8 cellular contexts compared by ENCODE assay signal in genomic region chr15:51751687-51752683, GRCh38. TPM values are rescaled to one million over a fixed set of nuclear protein-coding genes. Genes with fewer than 3 reads are reported as not detected.
DNase-seq lines count a peak whose midpoint lies in the region; ATAC-seq and TF ChIP-seq lines count a peak whose summit lies in the region.

No MANE protein-coding gene starts in this region.

- DNase-seq in AML-193 (lab: John Stamatoyannopoulos, UW) (peak; percentile 5 to 6), Peyer's patch (peak; percentile 53 to 56 (median 55)), left colon (peak in 1 of 2 donors; percentile 52), activated gamma-delta T cell treated with Interleukin-2 at 50 U/mL for 16 hours (no peak)
- DNase-seq in central memory CD8-positive, alpha-beta T cell (ENCODE audit: low spot score in 2 of 2), result no peak
- peak in 1 of 2 donors; percentile 18 for DNase-seq in stimulated activated naive CD8-positive, alpha-beta T cell treated with anti-CD3 and anti-CD28 coated beads, Interleukin-15, amount 100 ng/mL, for 72 hours

- peaks cover 32% of the 10 kb centered on the region for H3K4me1 Mint-ChIP-seq in central memory CD8-positive, alpha-beta T cell
- peaks cover 41% of the 10 kb centered on the region for H3K4me1 Mint-ChIP-seq in stimulated activated naive CD8-positive, alpha-beta T cell treated with anti-CD3 and anti-CD28 coated beads, Interleukin-15, amount 100 ng/mL, for 72 hours

- H3K4me3 ChIP-seq in Peyer's patch, result peak overlapping the region; percentile 81 to 97 (median 85)

- no peaks in the 10 kb centered on the region for H3K27me3 ChIP-seq in Peyer's patch

- intact Hi-C loops in left colon (cut with DNase I, micrococcal nuclease), result no loop called here

- H3K9me3 Mint-ChIP-seq in central memory CD8-positive, alpha-beta T cell, result no peaks in the 10 kb centered on the region
- no peaks in the 10 kb centered on the region for H3K9me3 Mint-ChIP-seq in stimulated activated naive CD8-positive, alpha-beta T cell treated with anti-CD3 and anti-CD28 coated beads, Interleukin-15, amount 100 ng/mL, for 72 hours

- no peaks in the 10 kb centered on the region for H3K36me3 ChIP-seq in Peyer's patch

- H3K36me3 Mint-ChIP-seq in central memory CD8-positive, alpha-beta T cell (ENCODE audit: insufficient read depth), result peaks cover 4% of the 10 kb centered on the region

- H3K4me1 ChIP-seq in Peyer's patch, result no peaks in the 10 kb centered on the region

- ATAC-seq in GM18520 (IDR thresholded peaks at IDR 0.05; ENCODE audit: unreplicated experiment) (peak; percentile 19), HG03045 (IDR thresholded peaks at IDR 0.05; ENCODE audit: unreplicated experiment) (peak; percentile 38), left colon (peak; percentile 44)
- peak; percentile 42 for ATAC-seq in central memory CD8-positive, alpha-beta T cell (replicated peaks; ENCODE audit: extremely low read depth, poor library complexity, severe bottlenecking)
- peak; percentile 69 for ATAC-seq in stimulated activated naive CD8-positive, alpha-beta T cell treated with anti-CD3 and anti-CD28 coated beads, Interleukin-15, amount 100 ng/mL, for 72 hours

- no peaks in the 10 kb centered on the region for H3K9me3 ChIP-seq in Peyer's patch

- H3K27me3 Mint-ChIP-seq in central memory CD8-positive, alpha-beta T cell, result no peaks in the 10 kb centered on the region
- peaks cover 27% of the 10 kb centered on the region for H3K27me3 Mint-ChIP-seq in stimulated activated naive CD8-positive, alpha-beta T cell treated with anti-CD3 and anti-CD28 coated beads, Interleukin-15, amount 100 ng/mL, for 72 hours

- TF ChIP-seq POLR2A in Peyer's patch (IDR thresholded peaks at IDR 0.05), result no peak

- no peak for TF ChIP-seq CTCF in Peyer's patch (IDR thresholded peaks at IDR 0.05)

- peak overlapping the region; percentile 48 to 81 (median 66) for H3K27ac ChIP-seq in Peyer's patch

- no peak overlapping the region for H3K27ac Mint-ChIP-seq in central memory CD8-positive, alpha-beta T cell (ENCODE audit: low read depth)
- H3K27ac Mint-ChIP-seq in stimulated activated naive CD8-positive, alpha-beta T cell treated with anti-CD3 and anti-CD28 coated beads, Interleukin-15, amount 100 ng/mL, for 72 hours, result no peak overlapping the region

- peak overlapping the region; percentile 87 for H3K4me3 Mint-ChIP-seq in central memory CD8-positive, alpha-beta T cell
- H3K4me3 Mint-ChIP-seq in stimulated activated naive CD8-positive, alpha-beta T cell treated with anti-CD3 and anti-CD28 coated beads, Interleukin-15, amount 100 ng/mL, for 72 hours, result peak overlapping the region; percentile 87

RNA-seq across cellular contexts. Expression of gene TMOD2, which starts 0.6 kb away (rescaled TPM):
- total RNA-seq in Peyer's patch (10 to 100 TPM in 1 of 4 donors, 1 to 10 TPM in 3; 4.0 to 25.6 (median 6.6) TPM), left colon (1 to 10 TPM; 3.0 to 7.5 TPM)

RNA-seq across cellular contexts. Expression of gene LYSMD2, which starts 14.5 kb away (rescaled TPM):
- 10 to 100 TPM; 12.7 to 26.4 (median 16.0) TPM for total RNA-seq in Peyer's patch
- 1 to 10 TPM; 6.6 to 7.3 TPM for total RNA-seq in left colon

Comparison
In these comparisons a context has a peak if more than half of its experiments do, and no peak if none do; other contexts are left out.
1. DNase-seq: peak in AML-193 (2 of 2) and Peyer's patch (3 of 3); none in central memory CD8-positive, alpha-beta T cell (0 of 2) and activated gamma-delta T cell treated with Interleukin-2 at 50 U/mL for 16 hours (single experiment).
2. ATAC-seq: peak in every context shown above with its lines; median percentile 69 in stimulated activated naive CD8-positive, alpha-beta T cell treated with anti-CD3 and anti-CD28 coated beads, Interleukin-15, amount 100 ng/mL, for 72 hours; 44 in left colon; 42 in central memory CD8-positive, alpha-beta T cell; 38 in HG03045; 19 in GM18520.